In the genomic region with DNA sequence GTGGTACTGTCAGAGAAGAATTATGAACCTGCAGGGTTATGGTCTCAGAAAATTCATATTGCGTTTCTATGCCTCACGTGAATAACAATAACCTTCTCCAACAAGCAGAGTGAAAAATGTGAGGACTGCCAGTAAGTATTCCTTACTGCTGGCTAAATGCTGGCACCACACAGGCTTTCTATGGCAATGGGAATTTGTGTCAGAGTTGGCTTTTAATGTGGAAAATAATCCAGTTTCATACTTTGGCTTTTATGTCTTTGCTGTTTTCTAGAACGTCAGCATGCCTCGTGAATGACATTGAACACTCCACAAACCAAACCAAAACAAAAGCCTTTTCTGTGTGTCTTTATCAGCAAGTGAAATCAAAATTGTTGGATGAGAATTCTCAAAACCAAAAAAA, we compare ENCODE assay signal across 1 cellular context.
TF ChIP-seq lines count a peak whose summit lies in the region.

No MANE protein-coding gene starts in this region.

TF ChIP-seq in GM23338, 12 proteins besides CTCF, POLR2A, EP300 and RAD21 (continued from another document):
- no peak for TF ChIP-seq ZNF114 (CRISPR knock-in tag; IDR thresholded peaks at IDR 0.05)
